20 cellular contexts compared by ENCODE assay signal in the genomic region with DNA sequence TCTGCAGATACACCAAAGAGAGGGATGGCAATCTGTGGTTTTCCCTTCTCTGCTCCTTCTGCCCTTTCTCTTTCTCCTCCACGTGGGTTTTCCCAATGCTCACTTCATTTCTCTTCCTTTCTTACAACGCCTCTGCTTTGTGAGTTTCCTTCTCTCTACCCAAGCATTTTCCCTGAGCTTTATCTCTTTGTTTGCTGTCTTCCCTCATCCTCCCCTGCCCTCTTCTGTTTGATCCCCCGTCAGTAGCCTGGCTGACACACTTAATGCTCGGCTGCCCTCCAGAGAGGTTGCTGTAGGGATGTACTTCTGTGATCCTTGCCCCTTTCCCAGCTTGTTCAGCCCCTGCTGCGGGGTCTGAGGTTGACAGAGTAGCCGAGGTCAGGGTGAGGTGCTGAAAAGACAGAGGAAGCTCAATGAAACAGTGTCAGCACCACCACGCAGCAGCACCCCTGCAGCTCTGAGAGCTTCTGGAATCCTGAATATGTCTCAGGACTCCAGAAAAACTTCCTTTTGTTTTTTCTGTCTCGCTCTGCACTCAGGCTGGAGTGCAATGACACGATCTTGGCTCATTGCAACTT. TPM values are rescaled to one million over a fixed set of nuclear protein-coding genes. Genes with fewer than 3 reads are reported as not detected.
A peak's percentile ranks its signal among the peaks of the same experiment; 100 is the strongest.
DNase-seq lines count a peak whose midpoint lies in the region; ATAC-seq and TF ChIP-seq lines count a peak whose summit lies in the region.
"Had no signal": no experiment of that assay in that cellular context is flagged by ENCODE, and none has a peak within 500 bp of the region (broad histone marks: within the 10 kb centered on the region; RNA-seq: fewer than 3 reads in every experiment).

No MANE protein-coding gene starts in this region.

- peaks cover 5% of the 10 kb centered on the region for H3K36me3 Mint-ChIP-seq in T-helper 17 cell (ENCODE audit: low read depth)
- H3K36me3 Mint-ChIP-seq: brain had no signal

- DNase-seq in H7 (peak; percentile 59), T-helper 17 cell (no peak), iPS-NIHi11 (ENCODE audit: low spot score) (peak; percentile 47), retina (peak; percentile 50), Peyer's patch (no peak), coronary artery (ENCODE audit: low spot score) (no peak)
- DNase-seq: activated CD4-positive, alpha-beta memory T cell treated with anti-CD3 and anti-CD28 coated beads, Interleukin-2, amount 10 ng/mL, durations not matched to agents 7 days and 5 days; activated T-cell treated with anti-CD3 and anti-CD28 coated beads, Interleukin-2, amount 50 U/mL, for 72 hours; foreskin melanocyte; GF-D8; NCI-H1436 treated with DMSO at 0.1 percent for 48 hours; NCI-H2227 treated with DMSO at 0.1 percent for 48 hours; NK-92 treated with Interleukin-12 subunit alpha and Interleukin-12 subunit beta, amount 100 ng/mL, for 24 hours; stimulated activated CD4-positive, alpha-beta T cell treated with anti-CD3 and anti-CD28 coated beads, Interleukin-4, amount 100 ng/mL, for 24 hours; WERI-Rb-1 had no signal

- peaks cover 0 to 11% (median 0%) of the 10 kb centered on the region in 4 donors for H3K4me1 ChIP-seq in Peyer's patch

- no peaks in the 10 kb centered on the region for H3K36me3 ChIP-seq in H7 (replicated peaks; ENCODE audit: control insufficient read depth, insufficient read depth, low read length)
- no peaks in the 10 kb centered on the region for H3K36me3 ChIP-seq in Peyer's patch
- H3K36me3 ChIP-seq: vagina, WERI-Rb-1 had no signal

- TF ChIP-seq POLR2A in Peyer's patch (IDR thresholded peaks at IDR 0.05) = no peak

- H3K4me3 ChIP-seq in H7 (ENCODE audit: insufficient read depth, low read depth, low read length) (no peak overlapping the region), Peyer's patch (no peak overlapping the region), coronary artery (no peak overlapping the region)
- H3K4me3 ChIP-seq: skin epidermis, vagina had no signal

- H3K27ac Mint-ChIP-seq in T-helper 17 cell = peak overlapping the region; percentile 78
- H3K27ac Mint-ChIP-seq: activated CD4-positive, alpha-beta memory T cell treated with anti-CD3 and anti-CD28 coated beads, Interleukin-2, amount 10 ng/mL, durations not matched to agents 7 days and 5 days; activated T-cell treated with anti-CD3 and anti-CD28 coated beads, Interleukin-2, amount 50 U/mL, for 72 hours; B cell had no signal

- H3K4me3 Mint-ChIP-seq in T-helper 17 cell = no peak overlapping the region
- H3K4me3 Mint-ChIP-seq: activated CD4-positive, alpha-beta memory T cell treated with anti-CD3 and anti-CD28 coated beads, Interleukin-2, amount 10 ng/mL, durations not matched to agents 7 days and 5 days; activated T-cell treated with anti-CD3 and anti-CD28 coated beads, Interleukin-2, amount 50 U/mL, for 72 hours; B cell had no signal

- ATAC-seq in T-helper 17 cell (no peak), HG02884 (IDR thresholded peaks at IDR 0.05; ENCODE audit: unreplicated experiment) (no peak)
- ATAC-seq: activated T-cell treated with anti-CD3 and anti-CD28 coated beads, Interleukin-2, amount 50 U/mL, for 72 hours had no signal

- H3K9me3 ChIP-seq in T-helper 17 cell (ENCODE audit: control insufficient read depth, low read length, poor library complexity, severe bottlenecking) = no peaks in the 10 kb centered on the region
- H3K9me3 ChIP-seq in Peyer's patch = no peaks in the 10 kb centered on the region
- H3K9me3 ChIP-seq: vagina had no signal

- H3K27ac ChIP-seq in Peyer's patch = no peak overlapping the region
- no peak overlapping the region for H3K27ac ChIP-seq in coronary artery
- H3K27ac ChIP-seq: skin epidermis, vagina, WERI-Rb-1 had no signal

- H3K27me3 ChIP-seq in H7 (ENCODE audit: control insufficient read depth, insufficient read depth, low read length) (peaks cover 22% of the 10 kb centered on the region), Peyer's patch (peaks cover 0 to 8% of the 10 kb centered on the region in 2 donors)
- H3K27me3 ChIP-seq: vagina had no signal

- no peak for TF ChIP-seq CTCF in Peyer's patch (IDR thresholded peaks at IDR 0.05)
- no peak for TF ChIP-seq CTCF in coronary artery (IDR thresholded peaks at IDR 0.05)

- H3K4me1 Mint-ChIP-seq in T-helper 17 cell = peaks cover 27% of the 10 kb centered on the region

- peaks cover 20% of the 10 kb centered on the region for H3K27me3 Mint-ChIP-seq in T-helper 17 cell

RNA-seq across cellular contexts. Expression of a gene that starts 6.1 kb away (rescaled TPM):
- total RNA-seq in H7 (2014; rRNA removed; shearing (Covaris generic)) = 1.3 and 2.1 TPM in 2 replicates
- total RNA-seq in T-helper 17 cell (1 to 10 TPM in 1 of 2 donors, under 1 TPM in 1; 0.37 to 2.5 TPM), Peyer's patch (not detected)
- total RNA-seq: B cell had no signal

Comparison
In these comparisons a context has a peak if more than half of its experiments do, and no peak if none do; other contexts are left out.
1. DNase-seq: peak in H7 (single experiment), iPS-NIHi11 (single experiment) and retina (single experiment); none in T-helper 17 cell (0 of 3), Peyer's patch (0 of 3) and coronary artery (single experiment).